22 cellular contexts compared by ENCODE assay signal in the genomic region with DNA sequence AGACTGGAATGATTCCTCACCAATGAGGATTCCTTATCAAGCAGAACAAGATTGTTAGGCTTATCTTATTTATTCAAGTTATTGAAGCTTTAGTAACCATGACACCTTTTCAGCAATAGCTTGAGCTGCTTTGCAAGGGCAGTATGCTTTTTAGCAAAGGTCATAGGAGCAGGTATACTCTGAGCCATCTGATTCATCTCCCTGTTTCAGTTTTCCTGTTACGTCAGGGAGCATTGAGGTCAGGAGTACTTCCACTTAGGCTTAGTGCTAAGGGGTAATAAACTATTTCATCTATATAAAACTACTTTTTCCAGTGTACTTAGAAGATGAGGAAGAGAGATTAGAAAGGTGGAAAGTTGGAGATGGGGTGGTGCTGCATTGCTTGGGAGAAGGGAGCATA. TPM values are rescaled to one million over a fixed set of nuclear protein-coding genes. Genes with fewer than 3 reads are reported as not detected.
DNase-seq lines count a peak whose midpoint lies in the region; ATAC-seq, FAIRE-seq and TF ChIP-seq lines count a peak whose summit lies in the region.
"Had no signal": no experiment of that assay in that cellular context is flagged by ENCODE, and none has a peak within 500 bp of the region (broad histone marks: within the 10 kb centered on the region; RNA-seq: fewer than 3 reads in every experiment).

No MANE protein-coding gene starts in this region.

- H3K9me1 ChIP-seq in endothelial cell of umbilical vein (replicated peaks; ENCODE audit: control insufficient read depth, extremely low read depth, insufficient read depth, low read length): no peaks in the 10 kb centered on the region

- no peak overlapping the region for H3K4me2 ChIP-seq in endothelial cell of umbilical vein (ENCODE audit: insufficient read depth, low read length)
- H3K4me2 ChIP-seq in mammary epithelial cell (ENCODE audit: insufficient read depth, low read depth, low read length): no peak overlapping the region

- H3K4me3 Mint-ChIP-seq in activated T-cell treated with anti-CD3 and anti-CD28 coated beads, Interleukin-2, amount 50 U/mL, for 24 hours: no peak overlapping the region
- peak overlapping the region in 1 of 3 donors; percentile 34 for H3K4me3 Mint-ChIP-seq in T-cell
- H3K4me3 Mint-ChIP-seq in naive thymus-derived CD4-positive, alpha-beta T cell: peak overlapping the region in 6 of 10 donors; percentile 4 to 49 (median 24)
- H3K4me3 Mint-ChIP-seq: activated CD8-positive, alpha-beta memory T cell treated with anti-CD3 and anti-CD28 coated beads, Interleukin-2, amount 10 ng/mL, durations not matched to agents 7 days and 5 days had no signal

- H3K4me1 Mint-ChIP-seq in activated T-cell treated with anti-CD3 and anti-CD28 coated beads, Interleukin-2, amount 50 U/mL, for 24 hours (ENCODE audit: low read depth): peaks cover 61% of the 10 kb centered on the region
- peaks cover 51 to 67% (median 62%) of the 10 kb centered on the region in 3 donors for H3K4me1 Mint-ChIP-seq in T-cell
- H3K4me1 Mint-ChIP-seq in naive thymus-derived CD4-positive, alpha-beta T cell: peaks cover 23 to 73% (median 60%) of the 10 kb centered on the region in 7 donors

- CTCF ChIA-PET in T-cell (lab: Charles Lee): interaction anchor here in 1 of 2 donors (1.4 kb wide), 1 partner anchor 11 kb away, joined by 5 read pairs; no protein-coding TSS in a partner anchor
- CTCF ChIA-PET in endothelial cell of umbilical vein (lab: Charles Lee): no interaction called here
- CTCF ChIA-PET in naive thymus-derived CD4-positive, alpha-beta T cell (lab: Charles Lee): interaction anchor here (0.7 kb wide), 1 partner anchor 64 kb away, joined by 5 read pairs; no protein-coding TSS in a partner anchor
- CTCF ChIA-PET in mammary epithelial cell (lab: Charles Lee; ENCODE audit: low non-redundant PET): no interaction called here

- 100% methylated on average over 1 of the region's 1 CpG for WGBS in mammary epithelial cell (ENCODE audit: low coverage, missing lambda C conversion rate)

- H3K9ac ChIP-seq in endothelial cell of umbilical vein (replicated peaks; ENCODE audit: extremely low read depth, insufficient read depth, low read length) (no peak overlapping the region), mammary epithelial cell (ENCODE audit: insufficient read depth, low read length) (no peak overlapping the region)

- no peak for TF ChIP-seq CTCF in endothelial cell of umbilical vein (IDR thresholded peaks at IDR 0.05; ENCODE audit: extremely low read depth in 1 of 2, insufficient read depth in 1 of 2, low read depth in 1 of 2, low read length in 2 of 2)
- TF ChIP-seq CTCF in mammary epithelial cell (conservative IDR thresholded peaks at IDR 0.05 in 1 of 2, IDR thresholded peaks at IDR 0.05 in 1 of 2; ENCODE audit: extremely low read depth in 1 of 2, insufficient read depth in 1 of 2, low read depth in 1 of 2, low read length in 2 of 2): no peak

- no peak for DNase-seq in activated T-cell treated with anti-CD3 and anti-CD28 coated beads, Interleukin-2, amount 50 U/mL, for 24 hours
- DNase-seq in activated T-cell treated with anti-CD3 and anti-CD28 coated beads for 4 hours (no peak), T-cell (no peak), endothelial cell of umbilical vein (ENCODE audit: low read depth, low spot score) (peak; percentile 32), mammary epithelial cell (no peak), DMS153 treated with DMSO at 0.1 percent for 48 hours (lab: John Stamatoyannopoulos, UW; ENCODE audit: unreplicated experiment) (no peak)
- no peak for DNase-seq in naive thymus-derived CD4-positive, alpha-beta T cell
- DNase-seq: activated CD4-positive, alpha-beta T cell treated with anti-CD3 and anti-CD28 coated beads for 4 hours; activated CD8-positive, alpha-beta memory T cell treated with anti-CD3 and anti-CD28 coated beads, Interleukin-2, amount 10 ng/mL, durations not matched to agents 7 days and 5 days; adrenal gland; cortex of kidney; Karpas-422; NCI-H1694; NCI-H524 had no signal

- H4K20me1 ChIP-seq in endothelial cell of umbilical vein (replicated peaks; ENCODE audit: control insufficient read depth, extremely low read depth, insufficient read depth, low read length) (peaks cover 15% of the 10 kb centered on the region), mammary epithelial cell (ENCODE audit: insufficient read depth, low read length) (peaks cover 8% of the 10 kb centered on the region)

- POLR2A ChIA-PET in T-cell (lab: Charles Lee): interaction anchor here in 1 of 2 donors (0.7 kb wide), 1 partner anchor 17 kb away, joined by 3 read pairs; no protein-coding TSS in a partner anchor
- POLR2A ChIA-PET in endothelial cell of umbilical vein (lab: Charles Lee): no interaction called here
- POLR2A ChIA-PET in naive thymus-derived CD4-positive, alpha-beta T cell (lab: Charles Lee): interaction anchor here (0.8 to 1.3 kb wide), 2 partner anchors 16 to 19 kb away, joined by 3 to 5 read pairs; a partner anchor contains a TSS

- peaks cover 66% of the 10 kb centered on the region for H3K79me2 ChIP-seq in endothelial cell of umbilical vein (ENCODE audit: control insufficient read depth, insufficient read depth, low read length)
- peaks cover 74% of the 10 kb centered on the region for H3K79me2 ChIP-seq in mammary epithelial cell (ENCODE audit: insufficient read depth, low read length)

- H3K27me3 ChIP-seq in endothelial cell of umbilical vein (ENCODE audit: control insufficient read depth in 2 of 2, insufficient read depth in 2 of 2, low read length in 2 of 2): no peaks in the 10 kb centered on the region
- no peaks in the 10 kb centered on the region for H3K27me3 ChIP-seq in naive thymus-derived CD4-positive, alpha-beta T cell (ENCODE audit: control insufficient read depth in 2 of 2, insufficient read depth in 2 of 2, low read length in 2 of 2)
- H3K27me3 ChIP-seq in mammary epithelial cell (ENCODE audit: insufficient read depth, low read length): no peaks in the 10 kb centered on the region
- H3K27me3 ChIP-seq: adrenal gland had no signal

- FAIRE-seq in endothelial cell of umbilical vein (lab: Jason Lieb, UNC): no peak
- FAIRE-seq: bronchial epithelial cell, endometrium, GM12878, keratinocyte, urothelium cell line had no signal

- dilution Hi-C loops in endothelial cell of umbilical vein (cut with MboI; ENCODE audit: extremely low pct_ligation_motif_present, low sequenced_read_pairs): no loop called here
- dilution Hi-C loops in mammary epithelial cell (cut with HindIII; ENCODE audit: low sequenced_read_pairs): no loop called here

- TF ChIP-seq POLR2A in endothelial cell of umbilical vein (IDR thresholded peaks at IDR 0.05; ENCODE audit: low read depth, low read length): no peak

- peak overlapping the region; percentile 78 for H3K27ac Mint-ChIP-seq in activated T-cell treated with anti-CD3 and anti-CD28 coated beads, Interleukin-2, amount 50 U/mL, for 24 hours
- peak overlapping the region; percentile 49 to 77 for H3K27ac Mint-ChIP-seq in T-cell
- H3K27ac Mint-ChIP-seq in naive thymus-derived CD4-positive, alpha-beta T cell: peak overlapping the region in 5 of 9 donors; percentile 6 to 82 (median 39)
- H3K27ac Mint-ChIP-seq: activated CD8-positive, alpha-beta memory T cell treated with anti-CD3 and anti-CD28 coated beads, Interleukin-2, amount 10 ng/mL, durations not matched to agents 7 days and 5 days had no signal

- intact Hi-C loops in endothelial cell of umbilical vein (cut with micrococcal nuclease) (no loop called here), mammary epithelial cell (cut with micrococcal nuclease) (no loop called here)
- intact Hi-C loops in naive thymus-derived CD4-positive, alpha-beta T cell (cut with micrococcal nuclease): loop anchor here in 1 of 2 donors (2.0 to 5.0 kb wide), 2 partner anchors 15 to 76 kb away; no protein-coding TSS in a partner anchor

- H3K4me3 ChIP-seq in endothelial cell of umbilical vein (replicated peaks in 1 of 3; ENCODE audit: insufficient read depth in 1 of 3, low read depth in 1 of 3, low read length in 3 of 3) (no peak overlapping the region), mammary epithelial cell (replicated peaks in 1 of 3; ENCODE audit: insufficient read depth in 1 of 3, low read depth in 2 of 3, low read length in 3 of 3) (no peak overlapping the region)
- no peak overlapping the region for H3K4me3 ChIP-seq in naive thymus-derived CD4-positive, alpha-beta T cell (ENCODE audit: low read length)
- H3K4me3 ChIP-seq: adrenal gland, GM12878, lung had no signal

- BruUV-seq in endothelial cell of umbilical vein (replicated peaks; lab: Mats Ljungman, UMichigan) (no TSS peak), mammary epithelial cell (replicated peaks; lab: Mats Ljungman, UMichigan) (no TSS peak)

- H3K27ac ChIP-seq in endothelial cell of umbilical vein (ENCODE audit: insufficient read depth, low read depth, low read length): no peak overlapping the region
- no peak overlapping the region for H3K27ac ChIP-seq in naive thymus-derived CD4-positive, alpha-beta T cell (ENCODE audit: low read depth, low read length)
- H3K27ac ChIP-seq in mammary epithelial cell (ENCODE audit: insufficient read depth, low read depth, low read length): no peak overlapping the region

- H3K9me3 ChIP-seq in endothelial cell of umbilical vein (replicated peaks; ENCODE audit: control insufficient read depth, insufficient read depth, low read length) (no peaks in the 10 kb centered on the region), mammary epithelial cell (replicated peaks; ENCODE audit: insufficient read depth, low read length) (no peaks in the 10 kb centered on the region)
- H3K9me3 ChIP-seq in naive thymus-derived CD4-positive, alpha-beta T cell (ENCODE audit: control insufficient read depth in 2 of 3, low read length in 3 of 3): no peaks in the 10 kb centered on the region
- H3K9me3 ChIP-seq: adrenal gland had no signal

- H3K36me3 Mint-ChIP-seq in activated T-cell treated with anti-CD3 and anti-CD28 coated beads, Interleukin-2, amount 50 U/mL, for 24 hours (ENCODE audit: low read depth): peaks cover 88% of the 10 kb centered on the region
- peaks cover 31% of the 10 kb centered on the region for H3K36me3 Mint-ChIP-seq in T-cell
- peaks cover 7 to 40% (median 21%) of the 10 kb centered on the region in 5 donors for H3K36me3 Mint-ChIP-seq in naive thymus-derived CD4-positive, alpha-beta T cell

- ATAC-seq in T-cell (replicated peaks in 1 of 4) (no peak), GM19467 (IDR thresholded peaks at IDR 0.05; ENCODE audit: unreplicated experiment) (no peak)
- no peak for ATAC-seq in naive thymus-derived CD4-positive, alpha-beta T cell
- ATAC-seq: activated CD8-positive, alpha-beta memory T cell treated with anti-CD3 and anti-CD28 coated beads, Interleukin-2, amount 10 ng/mL, durations not matched to agents 7 days and 5 days; GM12878; Panc1 had no signal

- H3K36me3 ChIP-seq in endothelial cell of umbilical vein (ENCODE audit: control insufficient read depth in 2 of 2, extremely low read depth in 1 of 2, insufficient read depth in 2 of 2, low read length in 2 of 2) (peaks cover 8 to 26% of the 10 kb centered on the region in 2 experiments), mammary epithelial cell (ENCODE audit: insufficient read depth, low read length) (peaks cover 28% of the 10 kb centered on the region)
- peaks cover 22 to 48% (median 33%) of the 10 kb centered on the region in 3 experiments for H3K36me3 ChIP-seq in naive thymus-derived CD4-positive, alpha-beta T cell (ENCODE audit: control insufficient read depth in 2 of 3, insufficient read depth in 3 of 3, low read length in 3 of 3)

- H3K4me1 ChIP-seq in endothelial cell of umbilical vein (ENCODE audit: control insufficient read depth, extremely low read depth, insufficient read depth, low read length): peaks cover 7% of the 10 kb centered on the region
- H3K4me1 ChIP-seq in naive thymus-derived CD4-positive, alpha-beta T cell (ENCODE audit: control insufficient read depth in 2 of 2, insufficient read depth in 2 of 2, low read length in 2 of 2): peaks cover 21 to 36% of the 10 kb centered on the region in 2 donors
- H3K4me1 ChIP-seq in mammary epithelial cell (ENCODE audit: insufficient read depth, low read length): peaks cover 5% of the 10 kb centered on the region

- H2AFZ ChIP-seq in endothelial cell of umbilical vein (ENCODE audit: low read depth, low read length) (no peak overlapping the region), mammary epithelial cell (ENCODE audit: low read depth, low read length) (no peak overlapping the region)

- H3K27me3 Mint-ChIP-seq in activated T-cell treated with anti-CD3 and anti-CD28 coated beads, Interleukin-2, amount 50 U/mL, for 24 hours: no peaks in the 10 kb centered on the region
- H3K27me3 Mint-ChIP-seq in T-cell: no peaks in the 10 kb centered on the region
- H3K27me3 Mint-ChIP-seq in naive thymus-derived CD4-positive, alpha-beta T cell: no peaks in the 10 kb centered on the region
- H3K27me3 Mint-ChIP-seq: activated CD8-positive, alpha-beta memory T cell treated with anti-CD3 and anti-CD28 coated beads, Interleukin-2, amount 10 ng/mL, durations not matched to agents 7 days and 5 days had no signal

- in situ Hi-C loops in mammary epithelial cell (cut with MboI; ENCODE audit: low sequenced_read_pairs in 2 of 2): no loop called here

- no peaks in the 10 kb centered on the region for H3K9me3 Mint-ChIP-seq in activated T-cell treated with anti-CD3 and anti-CD28 coated beads, Interleukin-2, amount 50 U/mL, for 24 hours
- H3K9me3 Mint-ChIP-seq in T-cell: no peaks in the 10 kb centered on the region
- H3K9me3 Mint-ChIP-seq in naive thymus-derived CD4-positive, alpha-beta T cell: no peaks in the 10 kb centered on the region

RNA-seq across cellular contexts. Expression of a gene that starts 17.7 kb away (rescaled TPM):
- total RNA-seq in T-cell (1 to 10 TPM; 6.2 to 9.7 (median 7.9) TPM), endothelial cell of umbilical vein (6.6 and 7.6 TPM in 2 replicates), mammary epithelial cell (10 to 100 TPM in 1 of 2 donors, 1 to 10 TPM in 1; 9.6 to 11.5 TPM)
- polyA plus RNA-seq in endothelial cell of umbilical vein (2.5 and 3.3 TPM in 2 replicates), mammary epithelial cell (3.6 TPM)
- polyA plus RNA-seq in endothelial cell of umbilical vein (2011; cell fraction: cytosol; rRNA removed): 3.2 and 3.3 TPM in 2 replicates
- 3.5 and 5.6 TPM in 2 replicates for polyA plus RNA-seq in endothelial cell of umbilical vein (2011; cell fraction: nucleus; rRNA removed)
- 7.1 TPM in 2 replicates for polyA plus RNA-seq in endothelial cell of umbilical vein (2012)
- polyA minus RNA-seq in endothelial cell of umbilical vein (6.1 and 7.3 TPM in 2 replicates), mammary epithelial cell (1.8 TPM)
- polyA minus RNA-seq in endothelial cell of umbilical vein (2011; cell fraction: cytosol; rRNA and poly(A)+ RNA removed): 4.0 TPM
- 4.4 and 6.6 TPM in 2 replicates for polyA minus RNA-seq in endothelial cell of umbilical vein (2011; cell fraction: nucleus; rRNA and poly(A)+ RNA removed)
- total RNA-seq in naive thymus-derived CD4-positive, alpha-beta T cell: 10 to 100 TPM in 1 of 5 experiments, 1 to 10 TPM in 4; 3.1 to 10.9 (median 7.0) TPM
- polyA plus RNA-seq in naive thymus-derived CD4-positive, alpha-beta T cell: 1 to 10 TPM; 4.4 to 4.6 TPM

RNA-seq across cellular contexts. Expression of a gene that starts 18.9 kb away (rescaled TPM):
- 100 to 1,000 TPM; 130 to 164 (median 151) TPM for total RNA-seq in T-cell
- total RNA-seq in endothelial cell of umbilical vein: 51.2 and 53.5 TPM in 2 replicates
- polyA plus RNA-seq in endothelial cell of umbilical vein: 25.6 and 38.0 TPM in 2 replicates
- polyA plus RNA-seq in endothelial cell of umbilical vein (2011; cell fraction: cytosol; rRNA removed): 21.7 and 24.5 TPM in 2 replicates
- 110 and 198 TPM in 2 replicates for polyA plus RNA-seq in endothelial cell of umbilical vein (2011; cell fraction: nucleus; rRNA removed)
- 22.5 and 26.8 TPM in 2 replicates for polyA plus RNA-seq in endothelial cell of umbilical vein (2012)
- polyA minus RNA-seq in endothelial cell of umbilical vein: 35.7 and 43.9 TPM in 2 replicates
- polyA minus RNA-seq in endothelial cell of umbilical vein (2011; cell fraction: cytosol; rRNA and poly(A)+ RNA removed): 18.8 TPM
- 123 and 145 TPM in 2 replicates for polyA minus RNA-seq in endothelial cell of umbilical vein (2011; cell fraction: nucleus; rRNA and poly(A)+ RNA removed)
- 100 to 1,000 TPM in 4 of 5 experiments, 10 to 100 TPM in 1; 86.5 to 180 (median 172) TPM for total RNA-seq in naive thymus-derived CD4-positive, alpha-beta T cell
- polyA plus RNA-seq in naive thymus-derived CD4-positive, alpha-beta T cell: 10 to 100 TPM; 32.0 to 36.4 TPM
- total RNA-seq in mammary epithelial cell: 10 to 100 TPM; 36.3 to 42.9 TPM
- 16.4 TPM for polyA plus RNA-seq in mammary epithelial cell
- polyA minus RNA-seq in mammary epithelial cell: 12.3 TPM
